In genomic region chr7:156667110-156667436, GRCh38 we compare ENCODE assay signal across 23 cellular contexts. TPM values are rescaled to one million over a fixed set of nuclear protein-coding genes. Genes with fewer than 3 reads are reported as not detected.
DNase-seq lines count a peak whose midpoint lies in the region; ATAC-seq and TF ChIP-seq lines count a peak whose summit lies in the region.
"Had no signal": no experiment of that assay in that cellular context is flagged by ENCODE, and none has a peak within 500 bp of the region (broad histone marks: within the 10 kb centered on the region; RNA-seq: fewer than 3 reads in every experiment).

No MANE protein-coding gene starts in this region.

- H3K9me3 ChIP-seq in HUES64 (ENCODE audit: insufficient read depth, low read depth, low read length) (no peaks in the 10 kb centered on the region), mesodermal cell (ENCODE audit: control insufficient read depth, low read length) (no peaks in the 10 kb centered on the region), suprapubic skin (no peaks in the 10 kb centered on the region), ascending aorta (no peaks in the 10 kb centered on the region)
- H3K9me3 ChIP-seq: MG63, pancreas, SK-N-SH, upper lobe of right lung had no signal

- WGBS in HUES64: 57% methylated on average over 1 of the region's 1 CpG
- WGBS in mesodermal cell (ENCODE audit: insufficient coverage in 2 of 2), 2 experiments: 90% methylated on average over 1 of the region's 1 CpG; no CpG with 5 or more reads in 1 of the 2 experiments
- WGBS in suprapubic skin: 87% methylated on average over 1 of the region's 1 CpG

- H3K27ac ChIP-seq in HUES64 (ENCODE audit: low read depth, low read length): peak overlapping the region; percentile 34; the same call in 1 of the 2 replicates
- H3K27ac ChIP-seq in mesodermal cell (ENCODE audit: low read depth, low read length, severe bottlenecking): peak overlapping the region; percentile 33
- no peak overlapping the region for H3K27ac ChIP-seq in suprapubic skin
- no peak overlapping the region for H3K27ac ChIP-seq in ascending aorta
- H3K27ac ChIP-seq: brain microvascular endothelial cell, pancreas, upper lobe of right lung had no signal

- H3K4me3 ChIP-seq in HUES64 (ENCODE audit: low read length): no peak overlapping the region
- no peak overlapping the region for H3K4me3 ChIP-seq in mesodermal cell (ENCODE audit: extremely low read depth, insufficient read depth, low read length, poor library complexity, severe bottlenecking)
- no peak overlapping the region for H3K4me3 ChIP-seq in suprapubic skin
- H3K4me3 ChIP-seq in ascending aorta: no peak overlapping the region
- H3K4me3 ChIP-seq: MG63, pancreas, upper lobe of right lung had no signal

- DNase-seq in DMS153 (lab: John Stamatoyannopoulos, UW) (peak; percentile 66), NCI-H748 treated with DMSO at 0.1 percent for 48 hours (lab: John Stamatoyannopoulos, UW) (peak; percentile 86), suprapubic skin (ENCODE audit: low spot score in 2 of 2) (no peak), ascending aorta (ENCODE audit: low spot score in 2 of 2) (no peak), NCI-H2171 treated with DMSO at 0.1 percent for 48 hours (lab: John Stamatoyannopoulos, UW) (no peak)
- DNase-seq: ACHN; activated CD4-positive, alpha-beta T cell treated with anti-CD3 and anti-CD28 coated beads for 4 hours; activated gamma-delta T cell treated with Interleukin-2 at 50 U/mL for 16 hours; activated T-cell treated with anti-CD3 and anti-CD28 coated beads, Interleukin-2, amount 50 U/mL, for 24 hours; brain microvascular endothelial cell; DMS79; GDM1; KBM-7; MG63; NCI-H1436; NCI-H82; pancreas; SK-N-SH; substantia nigra; upper lobe of right lung had no signal

- H3K36me3 ChIP-seq in HUES64 (ENCODE audit: insufficient read depth, low read length) (0 out of 2 replicates have a peak, but pooled peaks cover 10% of the 10 kb centered on the region), mesodermal cell (ENCODE audit: control insufficient read depth, insufficient read depth, low read length) (peaks cover 9% of the 10 kb centered on the region), suprapubic skin (peaks cover 10% of the 10 kb centered on the region), ascending aorta (no peaks in the 10 kb centered on the region)
- H3K36me3 ChIP-seq: brain microvascular endothelial cell, MG63, pancreas, upper lobe of right lung had no signal

- H3K27me3 ChIP-seq in HUES64 (ENCODE audit: insufficient read depth, low read length) (no peaks in the 10 kb centered on the region), suprapubic skin (no peaks in the 10 kb centered on the region), ascending aorta (no peaks in the 10 kb centered on the region)
- H3K27me3 ChIP-seq: brain microvascular endothelial cell, MG63, pancreas, upper lobe of right lung had no signal

- no peak overlapping the region for H3K9ac ChIP-seq in HUES64 (ENCODE audit: low read depth, low read length)
- H3K9ac ChIP-seq: SK-N-SH had no signal

- peaks cover 27% of the 10 kb centered on the region for H3K4me1 ChIP-seq in HUES64 (ENCODE audit: insufficient read depth, low read length)
- H3K4me1 ChIP-seq in mesodermal cell (ENCODE audit: control insufficient read depth, insufficient read depth, low read length, poor library complexity, severe bottlenecking): no peaks in the 10 kb centered on the region
- no peaks in the 10 kb centered on the region for H3K4me1 ChIP-seq in suprapubic skin
- no peaks in the 10 kb centered on the region for H3K4me1 ChIP-seq in ascending aorta
- H3K4me1 ChIP-seq: pancreas, upper lobe of right lung had no signal

- TF ChIP-seq CTCF in suprapubic skin (IDR thresholded peaks at IDR 0.05) (no peak), ascending aorta (IDR thresholded peaks at IDR 0.05) (no peak)

- intact Hi-C loops in ascending aorta (cut with DNase I): no loop called here

- no peak for TF ChIP-seq POLR2A in suprapubic skin (IDR thresholded peaks at IDR 0.05)

- no peak for TF ChIP-seq EP300 in suprapubic skin (IDR thresholded peaks at IDR 0.05)

- ATAC-seq in HG03342 (IDR thresholded peaks at IDR 0.05; ENCODE audit: unreplicated experiment): no peak

RNA-seq across cellular contexts. Expression of gene RNF32, which starts 26.5 kb away (rescaled TPM):
- polyA plus RNA-seq in HUES64 (2013, experiment 1 of 2): 0.75 TPM
- polyA plus RNA-seq in HUES64 (2013, experiment 2 of 2): 1.0 TPM
- 0.74 TPM for polyA plus RNA-seq in mesodermal cell (2013, experiment 1 of 2)
- 1.2 TPM for polyA plus RNA-seq in mesodermal cell (2013, experiment 2 of 2)
- under 1 TPM in 2 of 4 donors, not detected in 2; 0.29 to 0.32 TPM for total RNA-seq in suprapubic skin
- 0.32 TPM for total RNA-seq in ascending aorta

Comparison
In these comparisons a context has a peak if more than half of its experiments do, and no peak if none do; other contexts are left out.
1. DNase-seq: peak in DMS153 (single experiment) and NCI-H748 treated with DMSO at 0.1 percent for 48 hours (single experiment); none in suprapubic skin (0 of 2), ascending aorta (0 of 2) and NCI-H2171 treated with DMSO at 0.1 percent for 48 hours (single experiment).
2. H3K27ac ChIP-seq: peak in HUES64 (single experiment) and mesodermal cell (single experiment); none in suprapubic skin (single experiment) and ascending aorta (0 of 2).